Comparison of ENCODE assay signal across 27 cellular contexts in the genomic region with DNA sequence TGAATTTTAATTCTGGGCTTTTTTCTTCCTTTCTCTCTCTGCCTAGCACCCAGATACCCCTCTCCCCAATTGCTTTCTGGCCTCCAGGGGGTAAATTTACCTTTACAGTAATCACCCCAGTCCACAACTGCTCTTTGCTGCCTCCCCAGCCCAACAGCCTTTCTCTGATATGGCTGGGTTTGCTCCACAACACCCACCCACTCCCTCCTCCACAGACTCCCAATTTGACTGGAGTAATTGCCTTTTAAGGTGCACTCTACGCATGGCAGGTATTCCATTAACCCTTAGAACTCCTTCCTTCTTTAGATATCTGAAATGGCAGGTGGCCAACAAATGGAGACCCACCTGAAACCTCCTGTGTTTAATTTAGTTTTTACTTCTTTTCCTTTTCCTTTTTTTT. TPM values are rescaled to one million over a fixed set of nuclear protein-coding genes. Genes with fewer than 3 reads are reported as not detected.
"Had no signal": no experiment of that assay in that cellular context is flagged by ENCODE, and none has a peak within 500 bp of the region (broad histone marks: within the 10 kb centered on the region; RNA-seq: fewer than 3 reads in every experiment).

No MANE protein-coding gene starts in this region.

- H3K27ac ChIP-seq: brain microvascular endothelial cell, cardiac muscle cell had no signal

- H3K4me3 ChIP-seq: cardiac muscle cell had no signal

- DNase-seq: activated B cell treated with CpG ODN at 0.5 μM for 24 hours; activated CD4-positive, alpha-beta memory T cell treated with anti-CD3 and anti-CD28 coated beads for 36 hours; activated CD4-positive, alpha-beta T cell treated with anti-CD3 and anti-CD28 coated beads for 1 hour; activated CD4-positive, alpha-beta T cell treated with anti-CD3 and anti-CD28 coated beads, Interleukin-2, amount 10 ng/mL, durations not matched to agents 7 days and 5 days; activated CD8-positive, alpha-beta memory T cell treated with anti-CD3 and anti-CD28 coated beads for 24 hours; activated effector memory CD4-positive, alpha-beta T cell treated with anti-CD3 and anti-CD28 coated beads, Interleukin-2, amount 50 U/mL, for 16 hours; activated naive CD4-positive, alpha-beta T cell treated with Interleukin-2 at 50 U/mL for 16 hours; activated naive CD8-positive, alpha-beta T cell treated with anti-CD3 and anti-CD28 coated beads, Interleukin-2, amount 50 U/mL, for 24 hours; activated T-cell treated with anti-CD3 and anti-CD28 coated beads, Interleukin-2, amount 50 U/mL, for 4 hours; amniotic stem cell; brain microvascular endothelial cell; cerebellar nuclear complex; Karpas-422; MM.1S; NCI-H146; NCI-H187 treated with DMSO at 0.1 percent for 48 hours; NCI-H2081 treated with DMSO at 0.1 percent for 48 hours; NCI-H345; NCI-H510A; NCI-H526 treated with DMSO at 0.1 percent for 48 hours; SIG-M5; T-helper 17 cell; T1000 had no signal

- ATAC-seq: activated naive CD4-positive, alpha-beta T cell treated with anti-CD3 and anti-CD28 coated beads, Interleukin-2, amount 50 U/mL, for 72 hours; activated naive CD8-positive, alpha-beta T cell treated with anti-CD3 and anti-CD28 coated beads, Interleukin-2, amount 50 U/mL, for 24 hours; activated T-cell treated with anti-CD3 and anti-CD28 coated beads, Interleukin-2, amount 50 U/mL, for 4 hours; T-helper 17 cell had no signal

RNA-seq across cellular contexts. Expression of a gene that starts 3.6 kb away (rescaled TPM):
- total RNA-seq: activated B cell treated with CpG ODN at 0.5 μM for 24 hours; activated CD4-positive, alpha-beta memory T cell treated with anti-CD3 and anti-CD28 coated beads for 36 hours; activated CD4-positive, alpha-beta T cell treated with anti-CD3 and anti-CD28 coated beads, Interleukin-2, amount 10 ng/mL, durations not matched to agents 7 days and 5 days; activated naive CD4-positive, alpha-beta T cell treated with anti-CD3 and anti-CD28 coated beads, Interleukin-2, amount 50 U/mL, for 72 hours; activated T-cell treated with anti-CD3 and anti-CD28 coated beads, Interleukin-2, amount 50 U/mL, for 4 hours; OCI-LY7; RPMI7951; T-helper 17 cell had no signal
